ENCODE assay signal across 1 cellular context in the genomic region with DNA sequence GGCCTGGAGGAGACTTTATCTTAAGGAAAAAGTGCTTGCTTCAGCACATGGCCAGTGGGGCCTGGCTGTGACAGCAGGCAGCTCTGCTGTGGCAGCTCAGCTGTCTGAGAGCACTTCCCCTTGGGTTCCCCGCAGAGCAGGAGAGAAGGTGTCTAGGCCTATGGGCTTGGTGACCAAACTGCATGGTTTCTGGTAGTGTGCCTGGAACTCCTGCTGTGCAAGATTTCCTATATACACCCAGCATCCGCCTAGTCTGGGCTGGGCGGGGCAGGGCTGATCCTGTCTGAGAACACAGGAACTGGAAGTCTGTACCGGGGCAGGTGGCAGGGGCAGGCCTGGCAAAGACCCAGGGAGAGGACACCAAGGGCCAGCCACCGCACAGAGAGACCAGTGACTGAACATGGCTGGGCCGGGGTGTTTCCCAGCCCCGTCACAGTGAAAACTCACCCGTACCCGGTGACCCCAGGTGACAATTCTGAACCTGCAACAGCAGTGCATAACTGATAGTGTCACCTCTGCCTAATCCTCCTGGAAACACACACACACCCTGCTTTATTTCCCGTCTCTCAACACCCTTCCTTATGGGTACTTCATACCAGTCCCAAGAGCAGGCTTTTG.
TF ChIP-seq lines count a peak whose summit lies in the region.

No MANE protein-coding gene starts in this region.

TF ChIP-seq in K562, 482 proteins besides CTCF, POLR2A, EP300 and RAD21 (continued from another document and continues in another):
- TF ChIP-seq, protein P1, sequence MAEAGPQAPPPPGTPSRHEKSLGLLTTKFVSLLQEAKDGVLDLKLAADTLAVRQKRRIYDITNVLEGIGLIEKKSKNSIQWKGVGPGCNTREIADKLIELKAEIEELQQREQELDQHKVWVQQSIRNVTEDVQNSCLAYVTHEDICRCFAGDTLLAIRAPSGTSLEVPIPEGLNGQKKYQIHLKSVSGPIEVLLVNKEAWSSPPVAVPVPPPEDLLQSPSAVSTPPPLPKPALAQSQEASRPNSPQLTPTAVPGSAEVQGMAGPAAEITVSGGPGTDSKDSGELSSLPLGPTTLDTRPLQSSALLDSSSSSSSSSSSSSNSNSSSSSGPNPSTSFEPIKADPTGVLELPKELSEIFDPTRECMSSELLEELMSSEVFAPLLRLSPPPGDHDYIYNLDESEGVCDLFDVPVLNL (CRISPR knock-in tag; IDR thresholded peaks at IDR 0.05; ENCODE audit: low read depth), result no peak
- TF ChIP-seq, protein P2, sequence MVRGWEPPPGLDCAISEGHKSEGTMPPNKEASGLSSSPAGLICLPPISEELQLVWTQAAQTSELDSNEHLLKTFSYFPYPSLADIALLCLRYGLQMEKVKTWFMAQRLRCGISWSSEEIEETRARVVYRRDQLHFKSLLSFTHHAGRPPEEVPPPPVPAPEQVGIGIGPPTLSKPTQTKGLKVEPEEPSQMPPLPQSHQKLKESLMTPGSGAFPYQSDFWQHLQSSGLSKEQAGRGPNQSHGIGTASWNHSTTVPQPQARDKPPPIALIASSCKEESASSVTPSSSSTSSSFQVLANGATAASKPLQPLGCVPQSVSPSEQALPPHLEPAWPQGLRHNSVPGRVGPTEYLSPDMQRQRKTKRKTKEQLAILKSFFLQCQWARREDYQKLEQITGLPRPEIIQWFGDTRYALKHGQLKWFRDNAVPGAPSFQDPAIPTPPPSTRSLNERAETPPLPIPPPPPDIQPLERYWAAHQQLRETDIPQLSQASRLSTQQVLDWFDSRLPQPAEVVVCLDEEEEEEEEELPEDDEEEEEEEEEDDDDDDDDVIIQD (CRISPR knock-in tag; IDR thresholded peaks at IDR 0.05), result no peak
- TF ChIP-seq, protein P3, sequence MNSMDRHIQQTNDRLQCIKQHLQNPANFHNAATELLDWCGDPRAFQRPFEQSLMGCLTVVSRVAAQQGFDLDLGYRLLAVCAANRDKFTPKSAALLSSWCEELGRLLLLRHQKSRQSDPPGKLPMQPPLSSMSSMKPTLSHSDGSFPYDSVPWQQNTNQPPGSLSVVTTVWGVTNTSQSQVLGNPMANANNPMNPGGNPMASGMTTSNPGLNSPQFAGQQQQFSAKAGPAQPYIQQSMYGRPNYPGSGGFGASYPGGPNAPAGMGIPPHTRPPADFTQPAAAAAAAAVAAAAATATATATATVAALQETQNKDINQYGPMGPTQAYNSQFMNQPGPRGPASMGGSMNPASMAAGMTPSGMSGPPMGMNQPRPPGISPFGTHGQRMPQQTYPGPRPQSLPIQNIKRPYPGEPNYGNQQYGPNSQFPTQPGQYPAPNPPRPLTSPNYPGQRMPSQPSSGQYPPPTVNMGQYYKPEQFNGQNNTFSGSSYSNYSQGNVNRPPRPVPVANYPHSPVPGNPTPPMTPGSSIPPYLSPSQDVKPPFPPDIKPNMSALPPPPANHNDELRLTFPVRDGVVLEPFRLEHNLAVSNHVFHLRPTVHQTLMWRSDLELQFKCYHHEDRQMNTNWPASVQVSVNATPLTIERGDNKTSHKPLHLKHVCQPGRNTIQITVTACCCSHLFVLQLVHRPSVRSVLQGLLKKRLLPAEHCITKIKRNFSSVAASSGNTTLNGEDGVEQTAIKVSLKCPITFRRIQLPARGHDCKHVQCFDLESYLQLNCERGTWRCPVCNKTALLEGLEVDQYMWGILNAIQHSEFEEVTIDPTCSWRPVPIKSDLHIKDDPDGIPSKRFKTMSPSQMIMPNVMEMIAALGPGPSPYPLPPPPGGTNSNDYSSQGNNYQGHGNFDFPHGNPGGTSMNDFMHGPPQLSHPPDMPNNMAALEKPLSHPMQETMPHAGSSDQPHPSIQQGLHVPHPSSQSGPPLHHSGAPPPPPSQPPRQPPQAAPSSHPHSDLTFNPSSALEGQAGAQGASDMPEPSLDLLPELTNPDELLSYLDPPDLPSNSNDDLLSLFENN (IDR thresholded peaks at IDR 0.05; ENCODE audit: low read depth in 2 of 2, low read length in 2 of 2), result no peak
- TF ChIP-seq CBFA2T3 (IDR thresholded peaks at IDR 0.05) (peak; percentile 79), SREBF1 (IDR thresholded peaks at IDR 0.05; ENCODE audit: borderline replicate concordance, low read depth, low read length) (no peak), KDM1A (IDR thresholded peaks at IDR 0.05) (peak in 1 of 2 experiments; percentile 26; a peak in 1 of 4 replicates), ETV1 (tag; conservative IDR thresholded peaks at IDR 0.05; ENCODE audit: low read depth) (0 out of 2 replicates have a peak, but pooled peaks have one; percentile 4), SPI1 (IDR thresholded peaks at IDR 0.05; ENCODE audit: borderline replicate concordance, low read depth, low read length) (peak; percentile 83), CREM (IDR thresholded peaks at IDR 0.05; ENCODE audit: low read depth) (peak; percentile 7; the same call in 1 of the 2 replicates), FOXK2 (conservative IDR thresholded peaks at IDR 0.05 in 1 of 2, IDR thresholded peaks at IDR 0.05 in 1 of 2; ENCODE audit: low read depth in 2 of 2) (peak in 1 of 2 experiments; percentile 58; a peak in 1 of 4 replicates), CBFA2T2 (conservative IDR thresholded peaks at IDR 0.05) (peak; percentile 50), ZFX (CRISPR knock-in tag; IDR thresholded peaks at IDR 0.05) (0 out of 2 replicates have a peak, but pooled peaks have one; percentile 17), TAL1 (IDR thresholded peaks at IDR 0.05) (peak; percentile 64), ARID1B (IDR thresholded peaks at IDR 0.05) (peak; percentile 58), NFE2L1 (tag; IDR thresholded peaks at IDR 0.05; ENCODE audit: borderline replicate concordance, low read depth) (no peak), TRIM24 (IDR thresholded peaks at IDR 0.05) (peak in 1 of 2 experiments; percentile 53; a peak in 1 of 4 replicates), SAFB (IDR thresholded peaks at IDR 0.05; ENCODE audit: borderline replicate concordance, low read depth, low read length) (no peak), SMARCA4 (IDR thresholded peaks at IDR 0.05) (peak; percentile 31; the same call in 1 of the 2 replicates), MAFK (IDR thresholded peaks at IDR 0.05; ENCODE audit: low read length) (peak; percentile 45), CREB1 (IDR thresholded peaks at IDR 0.05) (no peak), CREB1 (CRISPR knock-in tag; IDR thresholded peaks at IDR 0.05) (0 out of 2 replicates have a peak, but pooled peaks have one; percentile 15), KDM5B (IDR thresholded peaks at IDR 0.05; ENCODE audit: insufficient replicate concordance, low read depth, low read length) (no peak), NELFE (IDR thresholded peaks at IDR 0.05; ENCODE audit: insufficient read depth, insufficient read length) (no peak), ZNF133 (CRISPR knock-in tag; IDR thresholded peaks at IDR 0.05) (no peak), HDAC1 (IDR thresholded peaks at IDR 0.05) (peak in 1 of 2 experiments; percentile 20; a peak in 1 of 4 replicates), ZEB2 (IDR thresholded peaks at IDR 0.05) (peak; percentile 81; the same call in 1 of the 2 replicates)
- TF ChIP-seq, protein P4, sequence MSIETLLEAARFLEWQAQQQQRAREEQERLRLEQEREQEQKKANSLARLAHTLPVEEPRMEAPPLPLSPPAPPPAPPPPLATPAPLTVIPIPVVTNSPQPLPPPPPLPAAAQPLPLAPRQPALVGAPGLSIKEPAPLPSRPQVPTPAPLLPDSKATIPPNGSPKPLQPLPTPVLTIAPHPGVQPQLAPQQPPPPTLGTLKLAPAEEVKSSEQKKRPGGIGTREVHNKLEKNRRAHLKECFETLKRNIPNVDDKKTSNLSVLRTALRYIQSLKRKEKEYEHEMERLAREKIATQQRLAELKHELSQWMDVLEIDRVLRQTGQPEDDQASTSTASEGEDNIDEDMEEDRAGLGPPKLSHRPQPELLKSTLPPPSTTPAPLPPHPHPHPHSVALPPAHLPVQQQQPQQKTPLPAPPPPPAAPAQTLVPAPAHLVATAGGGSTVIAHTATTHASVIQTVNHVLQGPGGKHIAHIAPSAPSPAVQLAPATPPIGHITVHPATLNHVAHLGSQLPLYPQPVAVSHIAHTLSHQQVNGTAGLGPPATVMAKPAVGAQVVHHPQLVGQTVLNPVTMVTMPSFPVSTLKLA (conservative IDR thresholded peaks at IDR 0.05), result peak; percentile 36 to 68; a peak in 2 of 4 replicates
- TF ChIP-seq, protein P5, sequence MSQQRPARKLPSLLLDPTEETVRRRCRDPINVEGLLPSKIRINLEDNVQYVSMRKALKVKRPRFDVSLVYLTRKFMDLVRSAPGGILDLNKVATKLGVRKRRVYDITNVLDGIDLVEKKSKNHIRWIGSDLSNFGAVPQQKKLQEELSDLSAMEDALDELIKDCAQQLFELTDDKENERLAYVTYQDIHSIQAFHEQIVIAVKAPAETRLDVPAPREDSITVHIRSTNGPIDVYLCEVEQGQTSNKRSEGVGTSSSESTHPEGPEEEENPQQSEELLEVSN (IDR thresholded peaks at IDR 0.05; ENCODE audit: borderline replicate concordance in 1 of 2, extremely low read depth in 1 of 2, insufficient read depth in 1 of 2, insufficient read length in 1 of 2, low read depth in 1 of 2, low read length in 1 of 2, poor library complexity in 1 of 2, severe bottlenecking in 1 of 2), result peak in 1 of 2 experiments; percentile 43
- TF ChIP-seq, protein P6, sequence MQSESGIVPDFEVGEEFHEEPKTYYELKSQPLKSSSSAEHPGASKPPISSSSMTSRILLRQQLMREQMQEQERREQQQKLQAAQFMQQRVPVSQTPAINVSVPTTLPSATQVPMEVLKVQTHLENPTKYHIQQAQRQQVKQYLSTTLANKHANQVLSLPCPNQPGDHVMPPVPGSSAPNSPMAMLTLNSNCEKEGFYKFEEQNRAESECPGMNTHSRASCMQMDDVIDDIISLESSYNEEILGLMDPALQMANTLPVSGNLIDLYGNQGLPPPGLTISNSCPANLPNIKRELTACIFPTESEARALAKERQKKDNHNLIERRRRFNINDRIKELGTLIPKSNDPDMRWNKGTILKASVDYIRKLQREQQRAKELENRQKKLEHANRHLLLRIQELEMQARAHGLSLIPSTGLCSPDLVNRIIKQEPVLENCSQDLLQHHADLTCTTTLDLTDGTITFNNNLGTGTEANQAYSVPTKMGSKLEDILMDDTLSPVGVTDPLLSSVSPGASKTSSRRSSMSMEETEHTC (IDR thresholded peaks at IDR 0.05), result no peak
- TF ChIP-seq, protein P7, sequence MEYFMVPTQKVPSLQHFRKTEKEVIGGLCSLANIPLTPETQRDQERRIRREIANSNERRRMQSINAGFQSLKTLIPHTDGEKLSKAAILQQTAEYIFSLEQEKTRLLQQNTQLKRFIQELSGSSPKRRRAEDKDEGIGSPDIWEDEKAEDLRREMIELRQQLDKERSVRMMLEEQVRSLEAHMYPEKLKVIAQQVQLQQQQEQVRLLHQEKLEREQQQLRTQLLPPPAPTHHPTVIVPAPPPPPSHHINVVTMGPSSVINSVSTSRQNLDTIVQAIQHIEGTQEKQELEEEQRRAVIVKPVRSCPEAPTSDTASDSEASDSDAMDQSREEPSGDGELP (CRISPR knock-in tag; IDR thresholded peaks at IDR 0.05; ENCODE audit: borderline replicate concordance), result peak; percentile 81
- TF ChIP-seq, protein P8, sequence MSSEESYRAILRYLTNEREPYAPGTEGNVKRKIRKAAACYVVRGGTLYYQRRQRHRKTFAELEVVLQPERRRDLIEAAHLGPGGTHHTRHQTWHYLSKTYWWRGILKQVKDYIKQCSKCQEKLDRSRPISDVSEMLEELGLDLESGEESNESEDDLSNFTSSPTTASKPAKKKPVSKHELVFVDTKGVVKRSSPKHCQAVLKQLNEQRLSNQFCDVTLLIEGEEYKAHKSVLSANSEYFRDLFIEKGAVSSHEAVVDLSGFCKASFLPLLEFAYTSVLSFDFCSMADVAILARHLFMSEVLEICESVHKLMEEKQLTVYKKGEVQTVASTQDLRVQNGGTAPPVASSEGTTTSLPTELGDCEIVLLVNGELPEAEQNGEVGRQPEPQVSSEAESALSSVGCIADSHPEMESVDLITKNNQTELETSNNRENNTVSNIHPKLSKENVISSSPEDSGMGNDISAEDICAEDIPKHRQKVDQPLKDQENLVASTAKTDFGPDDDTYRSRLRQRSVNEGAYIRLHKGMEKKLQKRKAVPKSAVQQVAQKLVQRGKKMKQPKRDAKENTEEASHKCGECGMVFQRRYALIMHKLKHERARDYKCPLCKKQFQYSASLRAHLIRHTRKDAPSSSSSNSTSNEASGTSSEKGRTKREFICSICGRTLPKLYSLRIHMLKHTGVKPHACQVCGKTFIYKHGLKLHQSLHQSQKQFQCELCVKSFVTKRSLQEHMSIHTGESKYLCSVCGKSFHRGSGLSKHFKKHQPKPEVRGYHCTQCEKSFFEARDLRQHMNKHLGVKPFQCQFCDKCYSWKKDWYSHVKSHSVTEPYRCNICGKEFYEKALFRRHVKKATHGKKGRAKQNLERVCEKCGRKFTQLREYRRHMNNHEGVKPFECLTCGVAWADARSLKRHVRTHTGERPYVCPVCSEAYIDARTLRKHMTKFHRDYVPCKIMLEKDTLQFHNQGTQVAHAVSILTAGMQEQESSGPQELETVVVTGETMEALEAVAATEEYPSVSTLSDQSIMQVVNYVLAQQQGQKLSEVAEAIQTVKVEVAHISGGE (CRISPR knock-in tag; IDR thresholded peaks at IDR 0.05), result peak in 1 of 3 experiments; percentile 81; a peak in 2 of 6 replicates
- TF ChIP-seq, protein P9, sequence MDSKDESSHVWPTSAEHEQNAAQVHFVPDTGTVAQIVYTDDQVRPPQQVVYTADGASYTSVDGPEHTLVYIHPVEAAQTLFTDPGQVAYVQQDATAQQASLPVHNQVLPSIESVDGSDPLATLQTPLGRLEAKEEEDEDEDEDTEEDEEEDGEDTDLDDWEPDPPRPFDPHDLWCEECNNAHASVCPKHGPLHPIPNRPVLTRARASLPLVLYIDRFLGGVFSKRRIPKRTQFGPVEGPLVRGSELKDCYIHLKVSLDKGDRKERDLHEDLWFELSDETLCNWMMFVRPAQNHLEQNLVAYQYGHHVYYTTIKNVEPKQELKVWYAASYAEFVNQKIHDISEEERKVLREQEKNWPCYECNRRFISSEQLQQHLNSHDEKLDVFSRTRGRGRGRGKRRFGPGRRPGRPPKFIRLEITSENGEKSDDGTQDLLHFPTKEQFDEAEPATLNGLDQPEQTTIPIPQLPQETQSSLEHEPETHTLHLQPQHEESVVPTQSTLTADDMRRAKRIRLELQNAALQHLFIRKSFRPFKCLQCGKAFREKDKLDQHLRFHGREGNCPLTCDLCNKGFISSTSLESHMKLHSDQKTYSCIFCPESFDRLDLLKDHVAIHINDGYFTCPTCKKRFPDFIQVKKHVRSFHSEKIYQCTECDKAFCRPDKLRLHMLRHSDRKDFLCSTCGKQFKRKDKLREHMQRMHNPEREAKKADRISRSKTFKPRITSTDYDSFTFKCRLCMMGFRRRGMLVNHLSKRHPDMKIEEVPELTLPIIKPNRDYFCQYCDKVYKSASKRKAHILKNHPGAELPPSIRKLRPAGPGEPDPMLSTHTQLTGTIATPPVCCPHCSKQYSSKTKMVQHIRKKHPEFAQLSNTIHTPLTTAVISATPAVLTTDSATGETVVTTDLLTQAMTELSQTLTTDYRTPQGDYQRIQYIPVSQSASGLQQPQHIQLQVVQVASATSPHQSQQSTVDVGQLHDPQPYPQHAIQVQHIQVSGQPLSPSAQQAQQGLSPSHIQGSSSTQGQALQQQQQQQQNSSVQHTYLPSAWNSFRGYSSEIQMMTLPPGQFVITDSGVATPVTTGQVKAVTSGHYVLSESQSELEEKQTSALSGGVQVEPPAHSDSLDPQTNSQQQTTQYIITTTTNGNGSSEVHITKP (IDR thresholded peaks at IDR 0.05; ENCODE audit: partially characterized antibody), result peak; percentile 35
